15 cellular contexts compared by ENCODE assay signal in the genomic region with DNA sequence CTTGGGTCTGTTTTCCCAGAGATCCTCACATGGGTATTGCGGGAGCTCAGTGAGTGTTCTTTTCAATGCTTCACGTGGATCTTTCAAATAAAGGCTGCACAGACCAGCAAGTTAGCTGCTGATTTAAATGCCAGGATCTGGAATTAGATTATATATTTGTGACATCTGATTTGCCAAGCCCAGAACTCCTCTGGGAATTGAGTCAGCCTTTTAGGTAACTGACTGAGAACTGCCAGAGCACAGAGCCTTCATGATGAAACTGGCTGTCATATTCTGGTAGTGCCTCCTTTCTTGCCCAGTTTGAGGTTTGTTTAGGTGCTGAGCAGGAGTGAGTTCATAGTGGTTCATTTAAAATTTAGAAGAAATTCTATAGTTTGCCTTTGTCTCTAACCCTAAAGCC. TPM values are rescaled to one million over a fixed set of nuclear protein-coding genes. Genes with fewer than 3 reads are reported as not detected.
A peak's percentile ranks its signal among the peaks of the same experiment; 100 is the strongest.
DNase-seq lines count a peak whose midpoint lies in the region; ATAC-seq and TF ChIP-seq lines count a peak whose summit lies in the region.
"Had no signal": no experiment of that assay in that cellular context is flagged by ENCODE, and none has a peak within 500 bp of the region (broad histone marks: within the 10 kb centered on the region; RNA-seq: fewer than 3 reads in every experiment).

No MANE protein-coding gene starts in this region.

- H3K27me3 Mint-ChIP-seq in GM23338 (ENCODE audit: insufficient read depth, low read depth, poor library complexity) (peaks cover 3% of the 10 kb centered on the region), naive B cell (no peaks in the 10 kb centered on the region)
- no peaks in the 10 kb centered on the region for H3K27me3 Mint-ChIP-seq in activated naive CD8-positive, alpha-beta T cell treated with anti-CD3 and anti-CD28 coated beads, Interleukin-2, amount 10 ng/mL, durations not matched to agents 7 days and 5 days

- H2AFZ ChIP-seq in GM23338 = no peak overlapping the region

- no peak overlapping the region; the same call in 1 of the 2 replicates for H3K9ac ChIP-seq in BLaER1

- no peaks in the 10 kb centered on the region for H3K79me2 ChIP-seq in GM23338 (replicated peaks; ENCODE audit: insufficient read depth)

- H3K4me1 Mint-ChIP-seq in GM23338 (peaks cover 19% of the 10 kb centered on the region), naive B cell (peaks cover 29 to 62% (median 42%) of the 10 kb centered on the region in 3 donors)
- peaks cover 25% of the 10 kb centered on the region for H3K4me1 Mint-ChIP-seq in activated naive CD8-positive, alpha-beta T cell treated with anti-CD3 and anti-CD28 coated beads, Interleukin-2, amount 10 ng/mL, durations not matched to agents 7 days and 5 days

- H4K20me1 ChIP-seq in BLaER1 (peaks cover 100% of the 10 kb centered on the region), GM23338 (replicated peaks; ENCODE audit: insufficient read depth) (0 out of 2 replicates have a peak, but pooled peaks cover 2% of the 10 kb centered on the region)

- H3K36me3 ChIP-seq in BLaER1 (peaks cover 100% of the 10 kb centered on the region), GM23338 (ENCODE audit: insufficient read depth) (peaks cover 19% of the 10 kb centered on the region)

- H3K4me2 ChIP-seq in BLaER1 (0 out of 2 replicates have a peak overlapping the region, but pooled peaks have one; percentile 1), GM23338 (no peak overlapping the region)

- TF ChIP-seq CTCF in GM23338 (conservative IDR thresholded peaks at IDR 0.05; ENCODE audit: low read depth in 2 of 2) = no peak

- peak overlapping the region; percentile 43 for H3K27ac ChIP-seq in BLaER1
- no peak overlapping the region for H3K27ac ChIP-seq in GM23338 (ENCODE audit: low read depth)
- H3K27ac ChIP-seq: heart right ventricle, Peyer's patch had no signal

- ATAC-seq in GM23338 (no peak), naive B cell (ENCODE audit: low read depth in 2 of 2) (no peak), GM19467 (IDR thresholded peaks at IDR 0.05; ENCODE audit: unreplicated experiment) (no peak)
- ATAC-seq in activated naive CD8-positive, alpha-beta T cell treated with anti-CD3 and anti-CD28 coated beads, Interleukin-2, amount 10 ng/mL, durations not matched to agents 7 days and 5 days (ENCODE audit: low read depth) = no peak
- no peak for ATAC-seq in activated CD4-positive, CD25-positive, alpha-beta regulatory T cell treated with anti-CD3 and anti-CD28 coated beads, Interleukin-2, amount 50 U/mL, for 24 hours
- ATAC-seq: heart right ventricle had no signal

- H3K9me3 ChIP-seq in BLaER1 = no peaks in the 10 kb centered on the region
- H3K9me3 ChIP-seq: heart right ventricle, Peyer's patch had no signal

- H3K27ac Mint-ChIP-seq in GM23338 (0 out of 2 replicates have a peak overlapping the region, but pooled peaks have one; percentile 16), naive B cell (peak overlapping the region; percentile 72 to 82 (median 79))
- H3K27ac Mint-ChIP-seq in activated naive CD8-positive, alpha-beta T cell treated with anti-CD3 and anti-CD28 coated beads, Interleukin-2, amount 10 ng/mL, durations not matched to agents 7 days and 5 days = peak overlapping the region; percentile 25

- POLR2A ChIA-PET in activated naive CD8-positive, alpha-beta T cell treated with anti-CD3 and anti-CD28 coated beads, Interleukin-2, amount 10 ng/mL, durations not matched to agents 7 days and 5 days (lab: Charles Lee) = no interaction called here

- DNase-seq in GM23338 (ENCODE audit: low spot score) = no peak
- DNase-seq in activated naive CD8-positive, alpha-beta T cell treated with anti-CD3 and anti-CD28 coated beads, Interleukin-2, amount 10 ng/mL, durations not matched to agents 7 days and 5 days = no peak
- DNase-seq in naive B cell = no peak
- DNase-seq in stimulated activated CD4-positive, alpha-beta T cell treated with anti-CD3 and anti-CD28 coated beads, Interleukin-4, amount 100 ng/mL, for 4 hours = no peak
- DNase-seq: activated gamma-delta T cell; heart right ventricle; KG1; kidney glomerular epithelial cell; NCI-H510A treated with DMSO at 0.1 percent for 48 hours; Peyer's patch; stimulated activated CD4-positive, alpha-beta T cell treated with anti-CD3 and anti-CD28 coated beads, Interleukin-1b, Interleukin-23, amount 100 ng/mL, for 48 hours; T-helper 1 cell had no signal

- H3K36me3 Mint-ChIP-seq in GM23338 (ENCODE audit: low read depth) = peaks cover 75% of the 10 kb centered on the region
- peaks cover 52% of the 10 kb centered on the region for H3K36me3 Mint-ChIP-seq in activated naive CD8-positive, alpha-beta T cell treated with anti-CD3 and anti-CD28 coated beads, Interleukin-2, amount 10 ng/mL, durations not matched to agents 7 days and 5 days
- H3K36me3 Mint-ChIP-seq in naive B cell = peaks cover 34 to 55% of the 10 kb centered on the region in 2 donors

- H3K4me1 ChIP-seq in BLaER1 (peaks cover 99% of the 10 kb centered on the region), GM23338 (ENCODE audit: insufficient read depth) (peaks cover 17% of the 10 kb centered on the region)

- H3K9me3 Mint-ChIP-seq in GM23338 = no peaks in the 10 kb centered on the region
- H3K9me3 Mint-ChIP-seq in activated naive CD8-positive, alpha-beta T cell treated with anti-CD3 and anti-CD28 coated beads, Interleukin-2, amount 10 ng/mL, durations not matched to agents 7 days and 5 days = no peaks in the 10 kb centered on the region
- H3K9me3 Mint-ChIP-seq in naive B cell = peaks cover 0 to under 1% (median 0%) of the 10 kb centered on the region in 7 donors

- H3K4me3 Mint-ChIP-seq in GM23338 (no peak overlapping the region), naive B cell (no peak overlapping the region)
- H3K4me3 Mint-ChIP-seq in activated naive CD8-positive, alpha-beta T cell treated with anti-CD3 and anti-CD28 coated beads, Interleukin-2, amount 10 ng/mL, durations not matched to agents 7 days and 5 days = no peak overlapping the region

- no peaks in the 10 kb centered on the region for H3K9me2 ChIP-seq in GM23338 (ENCODE audit: insufficient read depth)

- H3K27me3 ChIP-seq in BLaER1 = no peaks in the 10 kb centered on the region
- H3K27me3 ChIP-seq in GM23338 (ENCODE audit: insufficient read depth) = no peaks in the 10 kb centered on the region
- H3K27me3 ChIP-seq: heart right ventricle, Peyer's patch had no signal

- H3F3A ChIP-seq in GM23338 (replicated peaks; ENCODE audit: low read depth) = no peaks in the 10 kb centered on the region

- no peak overlapping the region for H3K4me3 ChIP-seq in BLaER1
- no peak overlapping the region for H3K4me3 ChIP-seq in GM23338
- H3K4me3 ChIP-seq: heart right ventricle, Peyer's patch had no signal

TF ChIP-seq in GM23338, 12 proteins besides CTCF, POLR2A, EP300 and RAD21:
- TF ChIP-seq EZH2phosphoT487 (IDR thresholded peaks at IDR 0.05; ENCODE audit: unreplicated experiment) = no peak

RNA-seq across cellular contexts. Expression of gene EDEM1, which starts 14.8 kb away (rescaled TPM):
- total RNA-seq in GM23338 (2014; rRNA removed; shearing (Covaris generic)) = 10.4 and 36.7 TPM in 2 replicates
- polyA plus RNA-seq in GM23338 (2016; fragmentation: Nextera tagmentation; extraction: Ambion mirVana) (2.2 and 2.3 TPM in 2 replicates), naive B cell (ENCODE audit: low read depth in 6 of 6) (10 to 100 TPM; 43.5 to 77.8 (median 57.4) TPM)
- 10 to 100 TPM; 92.5 to 94.2 TPM for total RNA-seq in activated naive CD8-positive, alpha-beta T cell treated with anti-CD3 and anti-CD28 coated beads, Interleukin-2, amount 10 ng/mL, durations not matched to agents 7 days and 5 days

Comparison
In these comparisons a context has a peak if more than half of its experiments do, and no peak if none do; other contexts are left out.
1. H3K27ac Mint-ChIP-seq: peak in every context shown above with its lines; median percentile 79 in naive B cell; 25 in activated naive CD8-positive, alpha-beta T cell treated with anti-CD3 and anti-CD28 coated beads, Interleukin-2, amount 10 ng/mL, durations not matched to agents 7 days and 5 days; 16 in GM23338.